In the genomic region with DNA sequence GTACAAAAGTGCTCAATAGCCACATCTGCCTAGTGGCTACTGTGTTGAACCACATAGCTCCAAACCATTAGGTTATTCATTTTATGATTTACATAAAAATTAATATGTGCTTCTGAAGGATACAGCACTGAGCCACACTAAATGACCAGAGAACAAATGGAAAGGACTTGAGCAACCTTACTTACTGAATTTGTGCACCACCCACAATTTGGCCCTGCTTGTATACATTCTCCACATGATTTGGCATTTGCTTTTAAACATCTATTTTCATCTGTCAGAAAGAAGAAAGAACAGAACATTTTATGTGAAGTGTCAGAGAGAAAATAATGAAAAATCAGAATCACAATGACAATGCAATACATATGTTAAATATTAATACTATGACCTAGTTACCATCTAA, we compare ENCODE assay signal across 2 cellular contexts.
TF ChIP-seq lines count a peak whose summit lies in the region.

No MANE protein-coding gene starts in this region.

TF ChIP-seq in IMR-90, 13 proteins besides CTCF, POLR2A, EP300 and RAD21:
- TF ChIP-seq RFX5 (IDR thresholded peaks at IDR 0.05; ENCODE audit: low read depth, low read length) (no peak), MAZ (IDR thresholded peaks at IDR 0.05; ENCODE audit: borderline replicate concordance, low read depth, low read length) (no peak), NFE2L2 (IDR thresholded peaks at IDR 0.05; ENCODE audit: low read depth, low read length) (no peak)

TF ChIP-seq in K562, 482 proteins besides CTCF, POLR2A, EP300 and RAD21:
- no peak for TF ChIP-seq ZSCAN29 (IDR thresholded peaks at IDR 0.05)
- TF ChIP-seq ZNF184 (CRISPR knock-in tag; IDR thresholded peaks at IDR 0.05): no peak
- no peak for TF ChIP-seq MAFF (IDR thresholded peaks at IDR 0.05; ENCODE audit: low read length)
- TF ChIP-seq, protein P1, sequence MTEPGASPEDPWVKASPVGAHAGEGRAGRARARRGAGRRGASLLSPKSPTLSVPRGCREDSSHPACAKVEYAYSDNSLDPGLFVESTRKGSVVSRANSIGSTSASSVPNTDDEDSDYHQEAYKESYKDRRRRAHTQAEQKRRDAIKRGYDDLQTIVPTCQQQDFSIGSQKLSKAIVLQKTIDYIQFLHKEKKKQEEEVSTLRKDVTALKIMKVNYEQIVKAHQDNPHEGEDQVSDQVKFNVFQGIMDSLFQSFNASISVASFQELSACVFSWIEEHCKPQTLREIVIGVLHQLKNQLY (CRISPR knock-in tag; conservative IDR thresholded peaks at IDR 0.05): no peak
- no peak for TF ChIP-seq KLF10 (CRISPR knock-in tag; IDR thresholded peaks at IDR 0.05)
- TF ChIP-seq ZNF589 (CRISPR knock-in tag; IDR thresholded peaks at IDR 0.05; ENCODE audit: low read depth): no peak
- TF ChIP-seq CBX5 (IDR thresholded peaks at IDR 0.05; ENCODE audit: borderline replicate concordance, low read depth): no peak
- TF ChIP-seq RBBP5 (IDR thresholded peaks at IDR 0.05; ENCODE audit: borderline replicate concordance, insufficient read depth, low read length, poor library complexity, severe bottlenecking): no peak
- no peak for TF ChIP-seq NFIX (CRISPR knock-in tag; IDR thresholded peaks at IDR 0.05; ENCODE audit: low read depth)
- no peak for TF ChIP-seq CEBPB (tag; IDR thresholded peaks at IDR 0.05)
- TF ChIP-seq MCM2 (IDR thresholded peaks at IDR 0.05; ENCODE audit: low read depth): no peak
